Comparison of ENCODE assay signal across 1 cellular context in the genomic region with DNA sequence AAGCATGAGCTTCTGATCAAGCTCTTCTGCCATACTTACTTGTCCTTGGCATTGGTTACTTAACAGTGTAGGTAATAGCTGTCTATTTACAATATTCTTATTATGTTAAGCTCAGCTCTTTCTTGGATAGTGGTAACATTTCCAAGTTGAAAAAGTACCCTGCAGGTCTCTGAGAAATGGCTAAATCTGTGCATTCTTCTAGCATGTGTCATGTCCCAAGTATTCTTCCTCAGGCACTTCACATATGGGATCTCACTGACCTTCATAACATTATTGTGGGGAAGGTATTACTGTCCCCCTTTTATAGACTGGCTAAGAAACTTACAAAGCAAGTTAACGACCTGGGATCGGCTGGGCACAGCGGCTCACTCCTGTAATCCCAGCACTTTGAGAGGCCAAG.
TF ChIP-seq lines count a peak whose summit lies in the region.

No MANE protein-coding gene starts in this region.

TF ChIP-seq in IMR-90, 13 proteins besides CTCF, POLR2A, EP300 and RAD21 (continued from another document):
- TF ChIP-seq SMC3 (IDR thresholded peaks at IDR 0.05; ENCODE audit: low read depth, low read length) (no peak), MXI1 (IDR thresholded peaks at IDR 0.05; ENCODE audit: borderline replicate concordance, low read depth, low read length) (no peak)
- TF ChIP-seq, protein P1, sequence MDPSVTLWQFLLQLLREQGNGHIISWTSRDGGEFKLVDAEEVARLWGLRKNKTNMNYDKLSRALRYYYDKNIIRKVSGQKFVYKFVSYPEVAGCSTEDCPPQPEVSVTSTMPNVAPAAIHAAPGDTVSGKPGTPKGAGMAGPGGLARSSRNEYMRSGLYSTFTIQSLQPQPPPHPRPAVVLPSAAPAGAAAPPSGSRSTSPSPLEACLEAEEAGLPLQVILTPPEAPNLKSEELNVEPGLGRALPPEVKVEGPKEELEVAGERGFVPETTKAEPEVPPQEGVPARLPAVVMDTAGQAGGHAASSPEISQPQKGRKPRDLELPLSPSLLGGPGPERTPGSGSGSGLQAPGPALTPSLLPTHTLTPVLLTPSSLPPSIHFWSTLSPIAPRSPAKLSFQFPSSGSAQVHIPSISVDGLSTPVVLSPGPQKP (IDR thresholded peaks at IDR 0.05; ENCODE audit: borderline replicate concordance, low read depth, low read length), result no peak
TF ChIP-seq in IMR-90: peak in this region for 0.
